In genomic region chr9:86434039-86434726, GRCh38 we compare ENCODE assay signal across 9 cellular contexts.
A peak's percentile ranks its signal among the peaks of the same experiment; 100 is the strongest.
DNase-seq lines count a peak whose midpoint lies in the region; FAIRE-seq and TF ChIP-seq lines count a peak whose summit lies in the region.
"Had no signal": no experiment of that assay in that cellular context is flagged by ENCODE, and none has a peak within 500 bp of the region (broad histone marks: within the 10 kb centered on the region; RNA-seq: fewer than 3 reads in every experiment).

No MANE protein-coding gene starts in this region.

- H3K27me3 ChIP-seq in kidney epithelial cell (ENCODE audit: control insufficient read depth, insufficient read depth, low read length) = no peaks in the 10 kb centered on the region
- no peaks in the 10 kb centered on the region for H3K27me3 ChIP-seq in tibial artery

- H3K4me1 ChIP-seq in tibial artery = no peaks in the 10 kb centered on the region
- H3K4me1 ChIP-seq: HAP-1 had no signal

- H3K4me3 ChIP-seq in kidney epithelial cell (ENCODE audit: low read depth, low read length) = no peak overlapping the region
- H3K4me3 ChIP-seq in tibial artery = no peak overlapping the region
- H3K4me3 ChIP-seq: HAP-1 had no signal

- DNase-seq in AG08396 (ENCODE audit: low spot score) = peak; percentile 41
- DNase-seq in GM19239 (ENCODE audit: insufficient read length, low spot score) = peak; percentile 12
- peak; percentile 3 for DNase-seq in NCI-H446 treated with DMSO at 0.1 percent for 48 hours (lab: John Stamatoyannopoulos, UW)
- DNase-seq in T47D (ENCODE audit: low read depth in 1 of 2, low spot score in 1 of 2) = peak; percentile 18 to 60
- peak; percentile 71 for DNase-seq in kidney epithelial cell (ENCODE audit: low read depth)
- DNase-seq in tibial artery = peak; percentile 59 to 64
- no peak for DNase-seq in activated naive CD4-positive, alpha-beta T cell treated with anti-CD3 and anti-CD28 coated beads for 36 hours
- no peak for DNase-seq in stimulated activated CD4-positive, alpha-beta T cell treated with anti-CD3 and anti-CD28 coated beads, Interleukin-4, amount 100 ng/mL, for 4 hours

- CTCF ChIA-PET in activated naive CD4-positive, alpha-beta T cell treated with anti-CD3 and anti-CD28 coated beads for 36 hours (lab: Charles Lee) = interaction anchor here (0.6 to 2.5 kb wide), 6 partner anchors 18 to 923 kb away, joined by 3 to 13 read pairs (median 4); no protein-coding TSS in a partner anchor

- H3K27ac Mint-ChIP-seq in activated naive CD4-positive, alpha-beta T cell treated with anti-CD3 and anti-CD28 coated beads for 36 hours = no peak overlapping the region

- in situ Hi-C loops in T47D (cut with HindIII; ENCODE audit: low pct_unique_long_range_greater_than_20kb, low sequenced_read_pairs) = no loop called here

- FAIRE-seq in GM19239 (lab: Jason Lieb, UNC) = peak; percentile 88

- TF ChIP-seq CTCF in kidney epithelial cell (IDR thresholded peaks at IDR 0.05; ENCODE audit: insufficient read depth, low read length, poor library complexity, severe bottlenecking) (peak; percentile 71), tibial artery (IDR thresholded peaks at IDR 0.05) (peak; percentile 59 to 75)

- no peaks in the 10 kb centered on the region for H3K36me3 Mint-ChIP-seq in activated naive CD4-positive, alpha-beta T cell treated with anti-CD3 and anti-CD28 coated beads for 36 hours (ENCODE audit: low read depth)

- no peaks in the 10 kb centered on the region for H3K36me3 ChIP-seq in kidney epithelial cell (ENCODE audit: control insufficient read depth, insufficient read depth, low read length)
- no peaks in the 10 kb centered on the region for H3K36me3 ChIP-seq in tibial artery
- H3K36me3 ChIP-seq: HAP-1 had no signal

- H3K27me3 Mint-ChIP-seq in activated naive CD4-positive, alpha-beta T cell treated with anti-CD3 and anti-CD28 coated beads for 36 hours (ENCODE audit: low read depth) = peaks cover 16% of the 10 kb centered on the region

- intact Hi-C loops in tibial artery (cut with DNase I; ENCODE audit: low total_unique reads) = loop anchor here (10.0 kb wide), 1 partner anchor 891 kb away; no protein-coding TSS in a partner anchor
- intact Hi-C loops in activated naive CD4-positive, alpha-beta T cell treated with anti-CD3 and anti-CD28 coated beads for 36 hours (cut with micrococcal nuclease) = loop anchor here (1.0 kb wide), 1 partner anchor 890 kb away; no protein-coding TSS in a partner anchor

- H3K9me3 ChIP-seq in tibial artery = no peaks in the 10 kb centered on the region

- no peaks in the 10 kb centered on the region for H3K4me1 Mint-ChIP-seq in activated naive CD4-positive, alpha-beta T cell treated with anti-CD3 and anti-CD28 coated beads for 36 hours (ENCODE audit: low read depth)

- no peak overlapping the region for H3K4me3 Mint-ChIP-seq in activated naive CD4-positive, alpha-beta T cell treated with anti-CD3 and anti-CD28 coated beads for 36 hours

- H3K9me3 Mint-ChIP-seq in activated naive CD4-positive, alpha-beta T cell treated with anti-CD3 and anti-CD28 coated beads for 36 hours = peaks cover 7% of the 10 kb centered on the region

- no peak overlapping the region for H3K27ac ChIP-seq in tibial artery

Comparison
In these comparisons a context has a peak if more than half of its experiments do, and no peak if none do; other contexts are left out.
1. DNase-seq: peak in AG08396 (single experiment), GM19239 (single experiment), NCI-H446 treated with DMSO at 0.1 percent for 48 hours (single experiment), T47D (2 of 2), kidney epithelial cell (single experiment) and tibial artery (2 of 2); none in activated naive CD4-positive, alpha-beta T cell treated with anti-CD3 and anti-CD28 coated beads for 36 hours (single experiment) and stimulated activated CD4-positive, alpha-beta T cell treated with anti-CD3 and anti-CD28 coated beads, Interleukin-4, amount 100 ng/mL, for 4 hours (0 of 2).